ENCODE assay signal across 9 cellular contexts in genomic region chr4:53015681-53016080, GRCh38.
DNase-seq lines count a peak whose midpoint lies in the region; ATAC-seq and TF ChIP-seq lines count a peak whose summit lies in the region.
"Had no signal": no experiment of that assay in that cellular context is flagged by ENCODE, and none has a peak within 500 bp of the region (broad histone marks: within the 10 kb centered on the region; RNA-seq: fewer than 3 reads in every experiment).

No MANE protein-coding gene starts in this region.

- no peak overlapping the region for H3K4me3 ChIP-seq in GM06990 (replicated peaks; ENCODE audit: low read depth, low read length)
- H3K4me3 ChIP-seq in adipocyte (ENCODE audit: low read length): no peak overlapping the region
- no peak overlapping the region for H3K4me3 ChIP-seq in upper lobe of left lung

- no peaks in the 10 kb centered on the region for H3K36me3 ChIP-seq in GM06990 (ENCODE audit: control insufficient read depth, insufficient read depth, low read length)
- H3K36me3 ChIP-seq in adipocyte (ENCODE audit: control insufficient read depth, insufficient read depth, low read length, severe bottlenecking): no peaks in the 10 kb centered on the region
- no peaks in the 10 kb centered on the region for H3K36me3 ChIP-seq in upper lobe of left lung

- no peak overlapping the region for H3K27ac ChIP-seq in upper lobe of left lung

- no peak for TF ChIP-seq EP300 in upper lobe of left lung (IDR thresholded peaks at IDR 0.05)

- H3K4me1 ChIP-seq in adipocyte (ENCODE audit: control insufficient read depth, insufficient read depth, low read length) (peaks cover 73% of the 10 kb centered on the region), upper lobe of left lung (peaks cover 0 to 22% (median 14%) of the 10 kb centered on the region in 4 donors)

- peak overlapping the region; percentile 70 for H3K9ac ChIP-seq in adipocyte (ENCODE audit: low read length)

- TF ChIP-seq POLR2A in upper lobe of left lung (IDR thresholded peaks at IDR 0.05): no peak

- peak; percentile 61 for TF ChIP-seq CTCF in GM06990 (IDR thresholded peaks at IDR 0.05; ENCODE audit: insufficient read depth, low read length, poor library complexity, severe bottlenecking)
- TF ChIP-seq CTCF in upper lobe of left lung (IDR thresholded peaks at IDR 0.05): peak in 4 of 6 experiments; percentile 18 to 38 (median 27)

- ATAC-seq in upper lobe of left lung (ENCODE audit: low FRiP score in 2 of 2) (peak in 1 of 2 donors; percentile 70), GM19035 (IDR thresholded peaks at IDR 0.05; ENCODE audit: unreplicated experiment) (no peak)

- H3K27me3 ChIP-seq in GM06990 (replicated peaks; ENCODE audit: control insufficient read depth, insufficient read depth, low read length): no peaks in the 10 kb centered on the region
- no peaks in the 10 kb centered on the region for H3K27me3 ChIP-seq in adipocyte (replicated peaks; ENCODE audit: control insufficient read depth, insufficient read depth, low read length)
- no peaks in the 10 kb centered on the region for H3K27me3 ChIP-seq in upper lobe of left lung

- H3K9me3 ChIP-seq in adipocyte (ENCODE audit: control insufficient read depth, low read length) (no peaks in the 10 kb centered on the region), upper lobe of left lung (no peaks in the 10 kb centered on the region)

- 43 to 44% methylated on average over 5 of the region's 5 CpGs for WGBS in upper lobe of left lung, 2 donors

- DNase-seq in GM06990 (ENCODE audit: extremely low read depth, insufficient read length): no peak
- peak; percentile 14 for DNase-seq in NCI-H1048 (lab: John Stamatoyannopoulos, UW)
- DNase-seq in adipocyte (ENCODE audit: low read depth): peak; percentile 87
- peak; percentile 50 for DNase-seq in inferior parietal cortex (ENCODE audit: extremely low spot score)
- DNase-seq in upper lobe of left lung: no peak
- no peak for DNase-seq in CD1c-positive myeloid dendritic cell (ENCODE audit: extremely low spot score)
- no peak for DNase-seq in T-helper 9 cell
- DNase-seq: activated B cell treated with CpG ODN at 0.5 μM for 24 hours had no signal

Comparison
In these comparisons a context has a peak if more than half of its experiments do, and no peak if none do; other contexts are left out.
1. DNase-seq: peak in NCI-H1048 (single experiment), adipocyte (single experiment) and inferior parietal cortex (single experiment); none in GM06990 (single experiment), upper lobe of left lung (0 of 2), CD1c-positive myeloid dendritic cell (single experiment) and T-helper 9 cell (single experiment).